21 cellular contexts compared by ENCODE assay signal in the genomic region with DNA sequence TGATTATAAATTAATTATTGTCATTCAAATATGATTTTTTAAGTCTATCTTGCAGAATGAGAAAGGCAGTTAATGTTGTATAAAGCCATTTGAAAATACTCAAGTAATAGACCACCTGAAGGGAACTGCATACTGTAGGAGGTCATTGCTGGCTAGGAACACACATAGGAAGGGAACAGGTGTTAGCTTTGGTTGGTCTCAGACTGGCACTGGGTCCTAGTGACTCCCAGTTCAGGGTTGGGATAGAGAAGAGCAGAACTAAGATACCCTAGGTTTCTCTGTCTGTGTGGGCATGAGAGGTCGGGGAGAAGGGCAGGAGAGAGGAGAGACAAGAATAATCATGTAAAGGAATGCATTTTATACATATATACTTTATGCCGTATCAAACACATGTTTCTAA.
A peak's percentile ranks its signal among the peaks of the same experiment; 100 is the strongest.
DNase-seq lines count a peak whose midpoint lies in the region; FAIRE-seq and TF ChIP-seq lines count a peak whose summit lies in the region.
"Had no signal": no experiment of that assay in that cellular context is flagged by ENCODE, and none has a peak within 500 bp of the region (broad histone marks: within the 10 kb centered on the region; RNA-seq: fewer than 3 reads in every experiment).

No MANE protein-coding gene starts in this region.

- H3K18ac ChIP-seq in H9 (ENCODE audit: insufficient read length, low read depth, low read length) (no peak overlapping the region), H1 (ENCODE audit: extremely low read depth, low read length) (no peak overlapping the region)

- H2BK120ac ChIP-seq in H9 (ENCODE audit: low read depth, low read length, poor library complexity, severe bottlenecking) = no peak overlapping the region
- no peak overlapping the region for H2BK120ac ChIP-seq in H1 (replicated peaks; ENCODE audit: low read depth, low read length)

- no peak overlapping the region for H4K91ac ChIP-seq in H9 (ENCODE audit: insufficient read length, low read depth, low read length)
- no peak overlapping the region for H4K91ac ChIP-seq in H1 (replicated peaks; ENCODE audit: insufficient read length, low read length)

- H3K56ac ChIP-seq in H9 (ENCODE audit: insufficient read length, low read depth, low read length) (no peak overlapping the region), H1 (replicated peaks; ENCODE audit: insufficient read length, low read depth, low read length) (no peak overlapping the region)

- H3K4ac ChIP-seq in H9 (ENCODE audit: low read depth, low read length) = no peak overlapping the region
- H3K4ac ChIP-seq in H1 (replicated peaks; ENCODE audit: insufficient read length, low read depth, low read length) = no peak overlapping the region

- peaks cover 6 to 9% of the 10 kb centered on the region in 2 experiments; a peak in 2 of 5 replicates for H3K9me3 Mint-ChIP-seq in H9

- H3K23me2 ChIP-seq in H9 (ENCODE audit: insufficient read length, low read depth, low read length, poor library complexity, severe bottlenecking) = no peaks in the 10 kb centered on the region
- no peaks in the 10 kb centered on the region for H3K23me2 ChIP-seq in H1 (ENCODE audit: low read depth, low read length)

- no peak overlapping the region for H2BK12ac ChIP-seq in H9 (ENCODE audit: insufficient read length, low read depth, low read length)
- no peak overlapping the region for H2BK12ac ChIP-seq in H1 (ENCODE audit: low read depth, low read length)

- H3K4me1 ChIP-seq in H9 (ENCODE audit: insufficient read depth, low read length) (no peaks in the 10 kb centered on the region; the same call in 1 of the 2 replicates), H1 (replicated peaks in 1 of 4; ENCODE audit: control insufficient read depth in 3 of 4, insufficient read depth in 4 of 4, low read length in 3 of 4) (peaks cover 0 to 6% (median 3%) of the 10 kb centered on the region in 4 experiments; a peak in 4 of 7 replicates)
- H3K4me1 ChIP-seq: BE2C, Caco-2 had no signal

- peaks cover 26 to 28% of the 10 kb centered on the region in 2 experiments for H3K4me1 Mint-ChIP-seq in H9
- H3K4me1 Mint-ChIP-seq: CD14-positive monocyte; CD4-positive, CD25-positive, alpha-beta regulatory T cell had no signal

- H3K14ac ChIP-seq in H9 (ENCODE audit: insufficient read depth, low read length) (no peak overlapping the region), H1 (ENCODE audit: insufficient read length) (no peak overlapping the region)

- H3K9me3 ChIP-seq in H9 (ENCODE audit: control insufficient read depth, low read depth, low read length) (no peaks in the 10 kb centered on the region), H1 (ENCODE audit: insufficient read depth in 2 of 2, low read depth in 1 of 2, low read length in 1 of 2) (peaks cover 0 to 3% of the 10 kb centered on the region in 2 experiments; a peak in 1 of 4 replicates)
- H3K9me3 ChIP-seq: BE2C, BLaER1, Caco-2 had no signal

- H2AK5ac ChIP-seq in H9 (ENCODE audit: insufficient read length, low read length) (no peak overlapping the region), H1 (ENCODE audit: low read depth, low read length) (no peak overlapping the region)

- TF ChIP-seq CTCF in H9 (conservative IDR thresholded peaks at IDR 0.05) (no peak), H1 (IDR thresholded peaks at IDR 0.05; ENCODE audit: control extremely low read depth in 1 of 3, insufficient read depth in 1 of 3, low read depth in 1 of 3, low read length in 3 of 3) (no peak)

- H4K20me1 ChIP-seq in H9 (ENCODE audit: control insufficient read depth, insufficient read depth, insufficient read length) = no peaks in the 10 kb centered on the region
- H4K20me1 ChIP-seq in H1 (replicated peaks in 1 of 2; ENCODE audit: control insufficient read depth in 1 of 2, insufficient read depth in 2 of 2, low read length in 2 of 2) = no peaks in the 10 kb centered on the region
- H4K20me1 ChIP-seq: BLaER1 had no signal

- H3K27me3 ChIP-seq in H9 (ENCODE audit: insufficient read depth, low read length) (no peaks in the 10 kb centered on the region), H1 (replicated peaks in 1 of 4; ENCODE audit: control insufficient read depth in 3 of 4, extremely low read depth in 1 of 4, insufficient read depth in 3 of 4, low read length in 3 of 4) (no peaks in the 10 kb centered on the region)
- H3K27me3 ChIP-seq: BE2C, BLaER1 had no signal

- intact Hi-C loops in posterior cingulate gyrus (cut with DNase I) = no loop called here

- H2BK15ac ChIP-seq in H9 (ENCODE audit: low read depth, low read length) (no peak overlapping the region), H1 (ENCODE audit: low read length) (no peak overlapping the region)

- no peak overlapping the region for H3K9ac ChIP-seq in H9 (ENCODE audit: extremely low read depth, insufficient read length, low read length)
- no peak overlapping the region for H3K9ac ChIP-seq in H1 (replicated peaks in 1 of 4; ENCODE audit: extremely low read depth in 1 of 4, low read depth in 3 of 4, low read length in 3 of 4)
- H3K9ac ChIP-seq: BLaER1 had no signal

- H3K79me2 ChIP-seq in H9 (ENCODE audit: insufficient read depth, low read length) = no peaks in the 10 kb centered on the region
- no peaks in the 10 kb centered on the region for H3K79me2 ChIP-seq in H1 (ENCODE audit: control insufficient read depth in 1 of 2, insufficient read depth in 2 of 2, low read length in 2 of 2)

- TF ChIP-seq RAD21 in H1 (IDR thresholded peaks at IDR 0.05 in 1 of 2, conservative IDR thresholded peaks at IDR 0.05 in 1 of 2; ENCODE audit: low read depth in 2 of 2, low read length in 2 of 2) = no peak

- TF ChIP-seq POLR2A in H1 (IDR thresholded peaks at IDR 0.05; ENCODE audit: control extremely low read depth in 1 of 2, low read depth in 2 of 2, low read length in 2 of 2) = no peak

- H3T11ph ChIP-seq in H9 (ENCODE audit: low read length) = no peak overlapping the region

- H3K79me1 ChIP-seq in H9 (ENCODE audit: insufficient read depth, low read depth, low read length, poor library complexity, severe bottlenecking) = no peaks in the 10 kb centered on the region
- no peaks in the 10 kb centered on the region for H3K79me1 ChIP-seq in H1 (ENCODE audit: low read depth, low read length)

- H2AFZ ChIP-seq in H9 (ENCODE audit: low read length) = no peak overlapping the region
- no peak overlapping the region for H2AFZ ChIP-seq in H1 (ENCODE audit: low read length)

- DNase-seq in H9 (no peak), NCI-H69 (lab: John Stamatoyannopoulos, UW) (peak; percentile 56), H1 (ENCODE audit: low read depth in 1 of 2, low spot score in 2 of 2) (no peak), NCI-H1092 (lab: John Stamatoyannopoulos, UW) (no peak), putamen (ENCODE audit: low spot score) (no peak), OCI-M2 (lab: John Stamatoyannopoulos, UW; ENCODE audit: unreplicated experiment) (no peak), posterior cingulate gyrus (no peak)
- DNase-seq: 8988T; ACHN; BE2C; C1 segment of cervical spinal cord; Caco-2; Calu3; CD4-positive, CD25-positive, alpha-beta regulatory T cell; CD8-positive, alpha-beta T cell; DMS79 treated with DMSO at 0.1 percent for 48 hours; GF-D8 had no signal

- H4K5ac ChIP-seq in H9 (ENCODE audit: insufficient read length, low read depth, low read length) = no peak overlapping the region
- H4K5ac ChIP-seq in H1 (ENCODE audit: insufficient read length, low read depth, low read length) = no peak overlapping the region

- H3K27ac ChIP-seq in H9 (ENCODE audit: insufficient read length, low read depth, low read length) (no peak overlapping the region), H1 (ENCODE audit: low read depth, low read length) (no peak overlapping the region)
- H3K27ac ChIP-seq: BLaER1 had no signal

- peak overlapping the region; percentile 1 to 59 (median 32); a peak in 3 of 7 replicates for H3K27ac Mint-ChIP-seq in H9
- H3K27ac Mint-ChIP-seq: CD14-positive monocyte; CD4-positive, CD25-positive, alpha-beta regulatory T cell; CD8-positive, alpha-beta T cell had no signal

- no peak overlapping the region for H3K4me3 ChIP-seq in H1 (ENCODE audit: extremely low read depth in 1 of 4, insufficient read depth in 2 of 4, low read depth in 3 of 4, low read length in 4 of 4)
- H3K4me3 ChIP-seq: BLaER1 had no signal

- H3K4me2 ChIP-seq in H9 (ENCODE audit: insufficient read depth, insufficient read length, low read length) (no peak overlapping the region), H1 (ENCODE audit: insufficient read depth in 1 of 2, low read depth in 2 of 2, low read length in 2 of 2) (no peak overlapping the region)
- H3K4me2 ChIP-seq: BLaER1 had no signal

- H3K36me3 ChIP-seq in H1 (ENCODE audit: control insufficient read depth in 2 of 4, insufficient read depth in 4 of 4, low read length in 3 of 4) = no peaks in the 10 kb centered on the region
- H3K36me3 ChIP-seq: BE2C, BLaER1 had no signal

- POLR2A ChIA-PET in H1 (lab: Charles Lee; ENCODE audit: partially characterized antibody) = interaction anchor here (0.9 kb wide), 1 partner anchor 33 kb away, joined by 4 read pairs; no protein-coding TSS in a partner anchor

- H4K8ac ChIP-seq in H9 (replicated peaks; ENCODE audit: insufficient read length, low read depth, low read length) (no peak overlapping the region), H1 (ENCODE audit: extremely low read depth, insufficient read depth, low read length) (no peak overlapping the region)

- peaks cover 2 to 8% (median 5%) of the 10 kb centered on the region in 3 experiments; a peak in 6 of 7 replicates for H3K36me3 Mint-ChIP-seq in H9 (ENCODE audit: insufficient read depth in 1 of 3, low read depth in 3 of 3)
- H3K36me3 Mint-ChIP-seq: CD14-positive monocyte; CD4-positive, CD25-positive, alpha-beta regulatory T cell; CD8-positive, alpha-beta T cell had no signal

- no peak overlapping the region for H2BK20ac ChIP-seq in H9 (ENCODE audit: low read depth, low read length, poor library complexity, severe bottlenecking)
- no peak overlapping the region for H2BK20ac ChIP-seq in H1 (ENCODE audit: low read length)

- H2BK5ac ChIP-seq in H9 (ENCODE audit: insufficient read length, low read length) (no peak overlapping the region), H1 (ENCODE audit: low read depth, low read length) (no peak overlapping the region)

- H3K23ac ChIP-seq in H9 (ENCODE audit: insufficient read length, low read depth, low read length) = no peak overlapping the region
- H3K23ac ChIP-seq in H1 (ENCODE audit: insufficient read length) = no peak overlapping the region

- no peaks in the 10 kb centered on the region for H3K27me3 Mint-ChIP-seq in H9 (ENCODE audit: low read depth)
- H3K27me3 Mint-ChIP-seq: CD4-positive, CD25-positive, alpha-beta regulatory T cell had no signal

- no peak for TF ChIP-seq EP300 in H1 (IDR thresholded peaks at IDR 0.05; ENCODE audit: borderline replicate concordance in 1 of 2, low read depth in 2 of 2, low read length in 2 of 2)

- H3K4me3 Mint-ChIP-seq in H9 = no peak overlapping the region
- H3K4me3 Mint-ChIP-seq: CD14-positive monocyte; CD4-positive, CD25-positive, alpha-beta regulatory T cell; CD8-positive, alpha-beta T cell had no signal

- peak; percentile 78 for FAIRE-seq in H1 (lab: Jason Lieb, UNC)
- FAIRE-seq: D721Med, GM12891 had no signal

- no CpG with 5 or more reads among the region's 2 CpGs for WGBS in H9 (ENCODE audit: extremely low coverage, insufficient read length, low lambda C conversion rate)
- WGBS in H1 (ENCODE audit: extremely low coverage in 1 of 2, insufficient coverage in 1 of 2, insufficient read length in 1 of 2, insufficient replicate concordance in 2 of 2, low coverage in 1 of 2, low lambda C conversion rate in 2 of 2, missing lambda C conversion rate in 1 of 2), 2 experiments = 75% methylated on average over 2 of the region's 2 CpGs; no CpG with 5 or more reads in 1 of the 2 experiments

- CTCF ChIA-PET in H1 (lab: Charles Lee; ENCODE audit: partially characterized antibody) = interaction anchor here (1.2 kb wide), 1 partner anchor 34 kb away, joined by 5 read pairs; no protein-coding TSS in a partner anchor
